8 cellular contexts compared by ENCODE assay signal in genomic region chr17:50541916-50542688, GRCh38. TPM values are rescaled to one million over a fixed set of nuclear protein-coding genes. Genes with fewer than 3 reads are reported as not detected.
DNase-seq lines count a peak whose midpoint lies in the region; ATAC-seq, FAIRE-seq and TF ChIP-seq lines count a peak whose summit lies in the region.

No MANE protein-coding gene starts in this region.

- peaks cover 4% of the 10 kb centered on the region for H4K20me1 ChIP-seq in keratinocyte (ENCODE audit: control insufficient read depth, extremely low read depth, insufficient read depth, low read length)

- peak; percentile 45 for ATAC-seq in GM18519 (IDR thresholded peaks at IDR 0.05; ENCODE audit: low FRiP score, unreplicated experiment)
- peak; percentile 83 for ATAC-seq in HG03045 (IDR thresholded peaks at IDR 0.05; ENCODE audit: unreplicated experiment)

- BruUV-seq in A673 (replicated peaks; lab: Mats Ljungman, UMichigan) = no TSS peak

- POLR2A ChIA-PET in A673 (lab: Charles Lee; ENCODE audit: low non-redundant PET) = no interaction called here

- peak overlapping the region; percentile 61 for H3K9ac ChIP-seq in keratinocyte (ENCODE audit: control insufficient read depth, extremely low read depth, insufficient read depth, low read length)

- TF ChIP-seq CTCF in A673 (conservative IDR thresholded peaks at IDR 0.05; ENCODE audit: low read depth, low read length) (0 out of 2 replicates have a peak, but pooled peaks have one; percentile 39), keratinocyte (optimal IDR thresholded peaks at IDR 0.05 in 1 of 3, IDR thresholded peaks at IDR 0.05 in 1 of 3, conservative IDR thresholded peaks at IDR 0.05 in 1 of 3; ENCODE audit: extremely low read depth in 1 of 3, insufficient read depth in 2 of 3, low read length in 3 of 3) (peak in 2 of 3 experiments; percentile 21 to 23)

- CTCF ChIA-PET in A673 (lab: Charles Lee) = no interaction called here

- H2AFZ ChIP-seq in keratinocyte (ENCODE audit: control insufficient read depth, low read length) = no peak overlapping the region

- H3K27me3 ChIP-seq in A673 (replicated peaks; ENCODE audit: insufficient read depth, low read depth, low read length, poor library complexity) (no peaks in the 10 kb centered on the region), keratinocyte (ENCODE audit: control insufficient read depth, extremely low read depth, insufficient read depth, low read length) (no peaks in the 10 kb centered on the region)

- H3K36me3 ChIP-seq in A673 (ENCODE audit: insufficient read depth, low read length, poor library complexity, severe bottlenecking) = no peaks in the 10 kb centered on the region
- H3K36me3 ChIP-seq in keratinocyte (ENCODE audit: control insufficient read depth in 2 of 2, extremely low read depth in 1 of 2, insufficient read depth in 2 of 2, low read length in 2 of 2) = peaks cover 21 to 44% of the 10 kb centered on the region in 2 experiments

- peak overlapping the region; percentile 58 for H3K4me3 ChIP-seq in A673 (ENCODE audit: low read depth, low read length, poor library complexity, severe bottlenecking)
- peak overlapping the region in 2 of 3 experiments; percentile 8 to 47 for H3K4me3 ChIP-seq in keratinocyte (ENCODE audit: control insufficient read depth in 2 of 3, extremely low read depth in 1 of 3, insufficient read depth in 2 of 3, low read depth in 1 of 3, low read length in 3 of 3)

- H3K9me3 ChIP-seq in A673 (ENCODE audit: low read depth, low read length, poor library complexity, severe bottlenecking) (no peaks in the 10 kb centered on the region), keratinocyte (ENCODE audit: control insufficient read depth, low read depth, low read length) (no peaks in the 10 kb centered on the region)

- FAIRE-seq in keratinocyte (lab: Jason Lieb, UNC) = no peak

- peak overlapping the region; percentile 56 for H3K27ac ChIP-seq in A673 (ENCODE audit: low read depth, low read length, poor library complexity, severe bottlenecking)
- peak overlapping the region; percentile 53 for H3K27ac ChIP-seq in keratinocyte (ENCODE audit: control insufficient read depth, insufficient read depth, low read length)

- peak; percentile 88 for DNase-seq in A673 (ENCODE audit: low spot score)
- peak; percentile 84 for DNase-seq in NCI-H2171 (lab: John Stamatoyannopoulos, UW)
- peak; percentile 59 to 74 (median 66) for DNase-seq in activated CD4-positive, CD25-positive, alpha-beta regulatory T cell (lab: John Stamatoyannopoulos, UW)
- peak; percentile 78 for DNase-seq in central memory CD4-positive, alpha-beta T cell
- no peak for DNase-seq in keratinocyte (ENCODE audit: low read depth, low spot score)
- peak; percentile 57 to 83 (median 72) for DNase-seq in stimulated activated CD4-positive, alpha-beta T cell treated with anti-CD3 and anti-CD28 coated beads, Interleukin-12 subunit alpha, Interleukin-12 subunit beta, amount 100 ng/mL, for 48 hours (ENCODE audit: low read depth in 2 of 3, low spot score in 1 of 3)

- H3K79me2 ChIP-seq in keratinocyte (ENCODE audit: control insufficient read depth, insufficient read depth, low read length) = peaks cover 25% of the 10 kb centered on the region

- H3K4me1 ChIP-seq in A673 (ENCODE audit: insufficient read depth, low read length, poor library complexity, severe bottlenecking) = peaks cover 15% of the 10 kb centered on the region
- peaks cover 60% of the 10 kb centered on the region for H3K4me1 ChIP-seq in keratinocyte (ENCODE audit: control insufficient read depth, extremely low read depth, insufficient read depth, low read length)

- peak overlapping the region; percentile 82 for H3K4me2 ChIP-seq in keratinocyte (ENCODE audit: control insufficient read depth, extremely low read depth, insufficient read depth, low read depth, low read length)

- peaks cover 3% of the 10 kb centered on the region for H3K9me1 ChIP-seq in keratinocyte (ENCODE audit: control insufficient read depth, extremely low read depth, insufficient read depth, low read length)

- dilution Hi-C loops in keratinocyte (cut with MboI; ENCODE audit: extremely low pct_ligation_motif_present, low sequenced_read_pairs) = no loop called here

- intact Hi-C loops in A673 (cut with micrococcal nuclease; ENCODE audit: unreplicated experiment) = loop anchor here (5.0 to 10.0 kb wide), 2 partner anchors 60 to 243 kb away; no protein-coding TSS in a partner anchor

RNA-seq across cellular contexts. Expression of gene SPATA20, which starts 4.9 kb away (rescaled TPM):
- 11.1 and 16.5 TPM in 2 replicates for total RNA-seq in A673 (2021)
- polyA plus RNA-seq in keratinocyte = 17.2 to 30.4 TPM (median 21.3 TPM) in 3 replicates
- polyA plus RNA-seq in keratinocyte (2011; ENCODE audit: low read depth) = 13.2 TPM
- 9.5 and 18.5 TPM in 2 replicates for polyA plus RNA-seq in keratinocyte (2011; cell fraction: cytosol; rRNA removed)
- 80.5 and 131 TPM in 2 replicates for polyA plus RNA-seq in keratinocyte (2011; cell fraction: nucleus; rRNA removed)
- 15.7 and 35.8 TPM in 2 replicates for polyA plus RNA-seq in keratinocyte (2012; ENCODE audit: low replicate concordance)
- polyA minus RNA-seq in keratinocyte = 19.1 to 70.4 TPM (median 26.5 TPM) in 3 replicates
- polyA minus RNA-seq in keratinocyte (2011; cell fraction: cytosol; rRNA and poly(A)+ RNA removed) = 18.8 TPM
- polyA minus RNA-seq in keratinocyte (2011; cell fraction: nucleus; rRNA and poly(A)+ RNA removed) = 27.4 and 29.4 TPM in 2 replicates

RNA-seq across cellular contexts. Expression of gene EPN3, which starts 9.6 kb away (rescaled TPM):
- total RNA-seq in A673 (2021) = 0.09 TPM in 1 of 2 replicates, not detected in the other
- polyA plus RNA-seq in keratinocyte = 50.7 to 155 TPM (median 66.7 TPM) in 3 replicates
- 34.9 TPM for polyA plus RNA-seq in keratinocyte (2011; ENCODE audit: low read depth)
- 66.6 and 129 TPM in 2 replicates for polyA plus RNA-seq in keratinocyte (2011; cell fraction: cytosol; rRNA removed)
- polyA plus RNA-seq in keratinocyte (2011; cell fraction: nucleus; rRNA removed) = 115 and 162 TPM in 2 replicates
- polyA plus RNA-seq in keratinocyte (2012; ENCODE audit: low replicate concordance) = 41.8 and 249 TPM in 2 replicates
- 47.1 to 355 TPM (median 69.7 TPM) in 3 replicates for polyA minus RNA-seq in keratinocyte
- 128 TPM for polyA minus RNA-seq in keratinocyte (2011; cell fraction: cytosol; rRNA and poly(A)+ RNA removed)
- 133 and 152 TPM in 2 replicates for polyA minus RNA-seq in keratinocyte (2011; cell fraction: nucleus; rRNA and poly(A)+ RNA removed)

RNA-seq across cellular contexts. Expression of gene CACNA1G, which starts 18.4 kb away (rescaled TPM):
- total RNA-seq in A673 (2021) = 7.1 and 10.8 TPM in 2 replicates
- polyA plus RNA-seq in keratinocyte = 0.06 to 0.09 TPM (median 0.07 TPM) in 3 replicates
- polyA plus RNA-seq in keratinocyte (2011; ENCODE audit: low read depth) = 0.04 TPM
- 0.04 TPM in 2 replicates for polyA plus RNA-seq in keratinocyte (2011; cell fraction: cytosol; rRNA removed)
- polyA plus RNA-seq in keratinocyte (2011; cell fraction: nucleus; rRNA removed) = 0.19 and 0.35 TPM in 2 replicates
- 0.03 and 0.06 TPM in 2 replicates for polyA plus RNA-seq in keratinocyte (2012; ENCODE audit: low replicate concordance)
- polyA minus RNA-seq in keratinocyte = 0.03 to 0.43 TPM in 2 of 3 replicates, not detected in the other
- not detected for polyA minus RNA-seq in keratinocyte (2011; cell fraction: cytosol; rRNA and poly(A)+ RNA removed)
- 0.21 and 0.23 TPM in 2 replicates for polyA minus RNA-seq in keratinocyte (2011; cell fraction: nucleus; rRNA and poly(A)+ RNA removed)

RNA-seq across cellular contexts. Expression of gene MYCBPAP, which starts 33.9 kb away (rescaled TPM):
- total RNA-seq in A673 (2021) = 0.92 and 1.2 TPM in 2 replicates
- 5.1 to 9.5 TPM (median 9.0 TPM) in 3 replicates for polyA plus RNA-seq in keratinocyte
- polyA plus RNA-seq in keratinocyte (2011; ENCODE audit: low read depth) = 2.4 TPM
- 1.9 and 2.1 TPM in 2 replicates for polyA plus RNA-seq in keratinocyte (2011; cell fraction: cytosol; rRNA removed)
- polyA plus RNA-seq in keratinocyte (2011; cell fraction: nucleus; rRNA removed) = 30.5 and 34.7 TPM in 2 replicates
- polyA plus RNA-seq in keratinocyte (2012; ENCODE audit: low replicate concordance) = 0.85 and 9.1 TPM in 2 replicates
- polyA minus RNA-seq in keratinocyte = 1.4 to 6.3 TPM (median 4.1 TPM) in 3 replicates
- polyA minus RNA-seq in keratinocyte (2011; cell fraction: cytosol; rRNA and poly(A)+ RNA removed) = 5.6 TPM
- 4.7 and 7.4 TPM in 2 replicates for polyA minus RNA-seq in keratinocyte (2011; cell fraction: nucleus; rRNA and poly(A)+ RNA removed)
